ENCODE assay signal across 10 cellular contexts in the genomic region with DNA sequence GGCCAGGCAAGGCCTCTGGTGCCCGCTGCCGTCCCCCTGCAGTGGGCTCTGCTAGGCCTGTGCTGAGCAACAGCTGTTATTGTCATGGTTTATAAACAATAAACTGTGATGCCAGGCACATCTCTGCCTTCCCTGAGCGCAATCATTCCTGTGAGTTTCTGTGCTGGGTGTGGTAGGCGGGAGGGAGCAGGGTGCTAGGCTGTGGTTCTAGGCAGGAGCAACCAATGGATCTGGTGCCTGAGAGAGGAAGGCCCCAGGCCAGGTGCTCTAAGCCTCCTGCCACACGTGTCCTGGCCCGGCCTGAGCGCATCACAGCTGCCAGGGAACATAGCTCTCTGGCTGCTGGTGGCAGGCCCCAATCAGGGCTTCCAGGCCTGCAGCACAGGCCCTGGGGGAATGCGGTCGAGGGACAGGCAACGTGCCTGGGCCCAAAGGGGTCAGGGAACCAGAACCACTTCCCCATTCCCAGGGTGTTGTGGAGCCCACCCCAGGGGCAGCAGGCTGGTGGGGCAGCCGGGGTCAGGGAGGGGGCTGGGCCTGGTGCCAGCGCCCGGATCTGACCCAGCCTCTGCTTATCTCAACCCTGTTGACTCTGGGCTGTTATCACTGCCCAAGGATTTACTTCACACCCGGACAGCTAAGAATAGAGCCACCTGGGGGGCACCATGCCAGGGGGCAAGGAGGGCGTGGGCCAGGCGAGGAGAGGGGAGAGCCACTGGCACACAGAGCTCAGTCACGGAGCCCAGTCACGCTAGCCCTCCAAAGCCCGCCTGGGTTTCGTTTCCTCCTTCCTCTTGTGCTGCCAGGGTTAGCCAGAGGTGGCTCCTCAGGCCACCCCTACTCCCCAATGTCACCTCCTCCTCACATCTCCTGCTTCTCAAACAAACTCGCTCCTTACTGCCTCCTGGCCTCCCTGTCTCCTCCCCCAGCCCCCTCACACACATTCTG. TPM values are rescaled to one million over a fixed set of nuclear protein-coding genes. Genes with fewer than 3 reads are reported as not detected.
A peak's percentile ranks its signal among the peaks of the same experiment; 100 is the strongest.
DNase-seq lines count a peak whose midpoint lies in the region; ATAC-seq and TF ChIP-seq lines count a peak whose summit lies in the region.
"Had no signal": no experiment of that assay in that cellular context is flagged by ENCODE, and none has a peak within 500 bp of the region (broad histone marks: within the 10 kb centered on the region; RNA-seq: fewer than 3 reads in every experiment).

No MANE protein-coding gene starts in this region.

- H3K27me3 ChIP-seq in SJCRH30 (no peaks in the 10 kb centered on the region), right lobe of liver (no peaks in the 10 kb centered on the region)
- H3K27me3 ChIP-seq: SJSA1 had no signal

- TF ChIP-seq POLR2A in right lobe of liver (IDR thresholded peaks at IDR 0.05), result no peak

- no peaks in the 10 kb centered on the region for H3K36me3 ChIP-seq in SJCRH30
- H3K36me3 ChIP-seq in right lobe of liver, result no peaks in the 10 kb centered on the region
- H3K36me3 ChIP-seq: SJSA1 had no signal

- 63% methylated on average over 9 of the region's 21 CpGs for WGBS in right lobe of liver (ENCODE audit: insufficient coverage, low coverage, low lambda C conversion rate, missing lambda C conversion rate)

- intact Hi-C loops in right lobe of liver (cut with DNase I), result no loop called here

- TF ChIP-seq CTCF in right lobe of liver (IDR thresholded peaks at IDR 0.05), result no peak

- no peak overlapping the region for H3K4me3 ChIP-seq in SJCRH30
- H3K4me3 ChIP-seq in right lobe of liver, result no peak overlapping the region
- H3K4me3 ChIP-seq: SJSA1 had no signal

- ATAC-seq in HG02798 (IDR thresholded peaks at IDR 0.05; ENCODE audit: poor library complexity, unreplicated experiment), result peak; percentile 79
- peak; percentile 59 to 80 (median 68) for ATAC-seq in right lobe of liver

- H3K27ac ChIP-seq in SJCRH30 (no peak overlapping the region), right lobe of liver (no peak overlapping the region)
- H3K27ac ChIP-seq: 22Rv1, SJSA1 had no signal

- peak; percentile 33 for DNase-seq in DMS153 (lab: John Stamatoyannopoulos, UW)
- no peak for DNase-seq in DMS153 treated with DMSO at 0.1 percent for 48 hours (lab: John Stamatoyannopoulos, UW; ENCODE audit: unreplicated experiment)
- DNase-seq in SJCRH30, result peak; percentile 35 to 42
- peak in 2 of 3 donors; percentile 47 to 59 for DNase-seq in right lobe of liver
- no peak for DNase-seq in COLO829 (ENCODE audit: low spot score)
- no peak for DNase-seq in cerebellum (ENCODE audit: low spot score)
- no peak for DNase-seq in stimulated activated naive CD4-positive, alpha-beta T cell treated with Interleukin-2 at 50 U/mL for 16 hours (lab: John Stamatoyannopoulos, UW)

- no peaks in the 10 kb centered on the region for H3K9me3 ChIP-seq in SJCRH30 (replicated peaks)
- no peaks in the 10 kb centered on the region for H3K9me3 ChIP-seq in right lobe of liver
- H3K9me3 ChIP-seq: SJSA1 had no signal

- H3K4me1 ChIP-seq in SJCRH30 (peaks cover 3% of the 10 kb centered on the region; the same call in 1 of the 2 replicates), right lobe of liver (no peaks in the 10 kb centered on the region)
- H3K4me1 ChIP-seq: SJSA1 had no signal

RNA-seq across cellular contexts. Expression of gene TRIM46, which starts 11.5 kb away (rescaled TPM):
- total RNA-seq in SJCRH30 (2014; rRNA removed; shearing (Covaris generic)), result 0.79 and 1.0 TPM in 2 replicates
- total RNA-seq in right lobe of liver (under 1 TPM in 2 of 6 experiments, not detected in 4; 0.09 to 0.15 TPM), cerebellum (16.7 TPM)

RNA-seq across cellular contexts. Expression of gene KRTCAP2, which starts 12.0 kb away (rescaled TPM):
- 84.2 and 90.9 TPM in 2 replicates for total RNA-seq in SJCRH30 (2014; rRNA removed; shearing (Covaris generic))
- total RNA-seq in right lobe of liver (100 to 1,000 TPM in 3 of 6 experiments, 10 to 100 TPM in 3; 85.5 to 145 (median 99.9) TPM), cerebellum (32.4 TPM)

RNA-seq across cellular contexts. Expression of gene THBS3, which starts 22.6 kb away (rescaled TPM):
- 4.1 and 4.5 TPM in 2 replicates for total RNA-seq in SJCRH30 (2014; rRNA removed; shearing (Covaris generic))
- 10 to 100 TPM in 3 of 6 experiments, 1 to 10 TPM in 3; 4.0 to 14.4 (median 10.5) TPM for total RNA-seq in right lobe of liver
- total RNA-seq in cerebellum, result 9.8 TPM

RNA-seq across cellular contexts. Expression of gene MTX1, which starts 23.4 kb away (rescaled TPM):
- total RNA-seq in SJCRH30 (2014; rRNA removed; shearing (Covaris generic)), result 25.2 and 31.7 TPM in 2 replicates
- 10 to 100 TPM; 20.0 to 50.7 (median 23.9) TPM for total RNA-seq in right lobe of liver
- total RNA-seq in cerebellum, result 9.3 TPM

RNA-seq across cellular contexts. Expression of gene DPM3, which starts 44.8 kb away (rescaled TPM):
- 16.1 and 16.8 TPM in 2 replicates for total RNA-seq in SJCRH30 (2014; rRNA removed; shearing (Covaris generic))
- total RNA-seq in right lobe of liver, result 100 to 1,000 TPM in 1 of 6 experiments, 10 to 100 TPM in 5; 50.4 to 106 (median 60.4) TPM
- total RNA-seq in cerebellum, result 7.2 TPM

Comparison
In these comparisons a context has a peak if more than half of its experiments do, and no peak if none do; other contexts are left out.
1. DNase-seq: peak in DMS153 (single experiment), SJCRH30 (2 of 2) and right lobe of liver (2 of 3); none in DMS153 treated with DMSO at 0.1 percent for 48 hours (single experiment), COLO829 (single experiment), cerebellum (single experiment) and stimulated activated naive CD4-positive, alpha-beta T cell treated with Interleukin-2 at 50 U/mL for 16 hours (single experiment).